In the genomic region with DNA sequence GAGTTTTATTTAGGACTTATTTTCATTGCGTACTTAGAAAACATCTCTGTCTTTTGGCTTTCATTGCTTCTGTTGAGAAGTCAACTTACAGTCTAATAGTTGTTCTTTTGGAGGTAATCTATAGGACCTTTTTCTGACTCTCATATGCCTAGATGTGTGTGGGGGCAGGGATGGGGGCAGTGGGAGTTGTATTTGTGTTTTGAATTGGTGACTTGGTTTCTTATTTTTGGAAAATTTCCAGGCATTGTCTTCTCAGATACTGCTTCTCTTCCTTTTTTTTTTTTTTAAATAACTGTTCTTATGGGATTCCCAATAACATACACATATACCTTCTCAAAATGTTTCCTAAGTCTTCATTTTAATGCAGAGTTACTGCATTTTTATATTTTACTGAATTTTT, we compare ENCODE assay signal across 25 cellular contexts. TPM values are rescaled to one million over a fixed set of nuclear protein-coding genes. Genes with fewer than 3 reads are reported as not detected.
DNase-seq lines count a peak whose midpoint lies in the region; ATAC-seq, FAIRE-seq and TF ChIP-seq lines count a peak whose summit lies in the region.
"Had no signal": no experiment of that assay in that cellular context is flagged by ENCODE, and none has a peak within 500 bp of the region (broad histone marks: within the 10 kb centered on the region; RNA-seq: fewer than 3 reads in every experiment).

No MANE protein-coding gene starts in this region.

- H3K9ac ChIP-seq in endothelial cell of umbilical vein (replicated peaks; ENCODE audit: extremely low read depth, insufficient read depth, low read length) = no peak overlapping the region
- H3K9ac ChIP-seq: BLaER1 treated with 17β-estradiol and CSF1 and Interleukin-3, amounts not matched to agents 10 nM and 100 nM had no signal

- no TSS peak for BruUV-seq in endothelial cell of umbilical vein (replicated peaks; lab: Mats Ljungman, UMichigan)

- no peaks in the 10 kb centered on the region for H3K27me3 ChIP-seq in endothelial cell of umbilical vein (ENCODE audit: control insufficient read depth in 2 of 2, insufficient read depth in 2 of 2, low read length in 2 of 2)
- H3K27me3 ChIP-seq in CD4-positive, alpha-beta T cell (ENCODE audit: control insufficient read depth, insufficient read depth, low read length) = no peaks in the 10 kb centered on the region
- H3K27me3 ChIP-seq: BLaER1 treated with 17β-estradiol and CSF1 and Interleukin-3, amounts not matched to agents 10 nM and 100 nM had no signal

- H4K20me1 ChIP-seq in endothelial cell of umbilical vein (replicated peaks; ENCODE audit: control insufficient read depth, extremely low read depth, insufficient read depth, low read length) = peaks cover 4% of the 10 kb centered on the region

- no peak for TF ChIP-seq CTCF in endothelial cell of umbilical vein (IDR thresholded peaks at IDR 0.05; ENCODE audit: extremely low read depth in 1 of 2, insufficient read depth in 1 of 2, low read depth in 1 of 2, low read length in 2 of 2)
- TF ChIP-seq CTCF in CD4-positive, alpha-beta T cell (IDR thresholded peaks at IDR 0.05) = no peak

- intact Hi-C loops in endothelial cell of umbilical vein (cut with micrococcal nuclease) = no loop called here
- intact Hi-C loops in CD4-positive, alpha-beta T cell (cut with DNase I, micrococcal nuclease) = no loop called here

- H3K9me3 ChIP-seq in T-helper 17 cell (ENCODE audit: control insufficient read depth, low read length, poor library complexity, severe bottlenecking) = no peaks in the 10 kb centered on the region
- H3K9me3 ChIP-seq in endothelial cell of umbilical vein (replicated peaks; ENCODE audit: control insufficient read depth, insufficient read depth, low read length) = no peaks in the 10 kb centered on the region
- H3K9me3 ChIP-seq in CD4-positive, alpha-beta T cell (ENCODE audit: control insufficient read depth, low read length) = no peaks in the 10 kb centered on the region
- H3K9me3 ChIP-seq: A549; BLaER1 treated with 17β-estradiol and CSF1 and Interleukin-3, amounts not matched to agents 10 nM and 100 nM had no signal

- ATAC-seq in T-helper 17 cell = no peak
- no peak for ATAC-seq in CD4-positive, alpha-beta T cell (ENCODE audit: poor library complexity)
- ATAC-seq in HG03108 (IDR thresholded peaks at IDR 0.05; ENCODE audit: unreplicated experiment) = no peak
- ATAC-seq: A549, GM12878 had no signal

- CTCF ChIA-PET in endothelial cell of umbilical vein (lab: Charles Lee) = no interaction called here
- CTCF ChIA-PET in CD4-positive, alpha-beta T cell (lab: Charles Lee) = no interaction called here

- peaks cover 19% of the 10 kb centered on the region for H3K4me1 ChIP-seq in endothelial cell of umbilical vein (ENCODE audit: control insufficient read depth, extremely low read depth, insufficient read depth, low read length)
- H3K4me1 ChIP-seq: A549; BLaER1 treated with 17β-estradiol and CSF1 and Interleukin-3, amounts not matched to agents 10 nM and 100 nM had no signal

- peaks cover 12% of the 10 kb centered on the region for H3K36me3 Mint-ChIP-seq in T-helper 17 cell (ENCODE audit: low read depth)
- H3K36me3 Mint-ChIP-seq in CD4-positive, alpha-beta T cell (ENCODE audit: low read depth) = peaks cover 77% of the 10 kb centered on the region

- H3K4me3 Mint-ChIP-seq in T-helper 17 cell = no peak overlapping the region
- no peak overlapping the region for H3K4me3 Mint-ChIP-seq in CD4-positive, alpha-beta T cell
- H3K4me3 Mint-ChIP-seq: B cell; CD4-positive, alpha-beta memory T cell; CD8-positive, alpha-beta memory T cell had no signal

- no peak overlapping the region for H3K4me2 ChIP-seq in endothelial cell of umbilical vein (ENCODE audit: insufficient read depth, low read length)
- H3K4me2 ChIP-seq: A549; BLaER1 treated with 17β-estradiol and CSF1 and Interleukin-3, amounts not matched to agents 10 nM and 100 nM had no signal

- H2AFZ ChIP-seq in endothelial cell of umbilical vein (ENCODE audit: low read depth, low read length) = no peak overlapping the region

- H3K36me3 ChIP-seq in endothelial cell of umbilical vein (ENCODE audit: control insufficient read depth in 2 of 2, extremely low read depth in 1 of 2, insufficient read depth in 2 of 2, low read length in 2 of 2) = peaks cover 3 to 14% of the 10 kb centered on the region in 2 experiments

- peak overlapping the region; percentile 4 for H3K27ac Mint-ChIP-seq in T-helper 17 cell
- no peak overlapping the region for H3K27ac Mint-ChIP-seq in CD4-positive, alpha-beta T cell
- H3K27ac Mint-ChIP-seq: B cell; CD4-positive, alpha-beta memory T cell; CD8-positive, alpha-beta memory T cell had no signal

- no peak overlapping the region for H3K4me3 ChIP-seq in endothelial cell of umbilical vein (replicated peaks in 1 of 3; ENCODE audit: insufficient read depth in 1 of 3, low read depth in 1 of 3, low read length in 3 of 3)
- H3K4me3 ChIP-seq: A549; BLaER1 treated with 17β-estradiol and CSF1 and Interleukin-3, amounts not matched to agents 10 nM and 100 nM; GM12878 had no signal

- peaks cover 4% of the 10 kb centered on the region for H3K79me2 ChIP-seq in endothelial cell of umbilical vein (ENCODE audit: control insufficient read depth, insufficient read depth, low read length)

- no peaks in the 10 kb centered on the region for H3K9me3 Mint-ChIP-seq in CD4-positive, alpha-beta T cell
- H3K9me3 Mint-ChIP-seq: CD4-positive, alpha-beta memory T cell; CD8-positive, alpha-beta memory T cell had no signal

- FAIRE-seq in endothelial cell of umbilical vein (lab: Jason Lieb, UNC) = no peak
- FAIRE-seq: A549, GM12878, GM12892, GM18507 had no signal

- H3K27me3 Mint-ChIP-seq in T-helper 17 cell = no peaks in the 10 kb centered on the region
- no peaks in the 10 kb centered on the region for H3K27me3 Mint-ChIP-seq in CD4-positive, alpha-beta T cell
- H3K27me3 Mint-ChIP-seq: B cell; CD4-positive, alpha-beta memory T cell; CD8-positive, alpha-beta memory T cell had no signal

- no peak for TF ChIP-seq POLR2A in endothelial cell of umbilical vein (IDR thresholded peaks at IDR 0.05; ENCODE audit: low read depth, low read length)

- no peaks in the 10 kb centered on the region for H3K4me1 Mint-ChIP-seq in T-helper 17 cell
- H3K4me1 Mint-ChIP-seq in CD4-positive, alpha-beta T cell (ENCODE audit: low read depth) = no peaks in the 10 kb centered on the region
- H3K4me1 Mint-ChIP-seq: B cell; CD8-positive, alpha-beta memory T cell had no signal

- dilution Hi-C loops in endothelial cell of umbilical vein (cut with MboI; ENCODE audit: extremely low pct_ligation_motif_present, low sequenced_read_pairs) = no loop called here

- POLR2A ChIA-PET in endothelial cell of umbilical vein (lab: Charles Lee) = no interaction called here
- POLR2A ChIA-PET in CD4-positive, alpha-beta T cell (lab: Charles Lee) = no interaction called here

- H3K9me1 ChIP-seq in endothelial cell of umbilical vein (replicated peaks; ENCODE audit: control insufficient read depth, extremely low read depth, insufficient read depth, low read length) = no peaks in the 10 kb centered on the region

- no peak overlapping the region for H3K27ac ChIP-seq in endothelial cell of umbilical vein (ENCODE audit: insufficient read depth, low read depth, low read length)
- no peak overlapping the region for H3K27ac ChIP-seq in CD4-positive, alpha-beta T cell (ENCODE audit: low read depth, low read length)
- H3K27ac ChIP-seq: 22Rv1; A549; BLaER1 treated with 17β-estradiol and CSF1 and Interleukin-3, amounts not matched to agents 10 nM and 100 nM; C4-2B had no signal

- DNase-seq in T-helper 17 cell = no peak
- peak; percentile 35 for DNase-seq in dermis blood vessel endothelial cell
- peak; percentile 69 for DNase-seq in endothelial cell of umbilical vein (ENCODE audit: low read depth, low spot score)
- DNase-seq in CD4-positive, alpha-beta T cell = no peak
- no peak for DNase-seq in NCI-H526 (lab: John Stamatoyannopoulos, UW)
- DNase-seq: AML-193; CD4-positive, alpha-beta memory T cell; CD8-positive, alpha-beta memory T cell; COR-L47; DMS 273 treated with DMSO at 0.1 percent for 48 hours; DMS153; DMS53; DMS79; DND-41; EL; GDM1 had no signal

TF ChIP-seq in endothelial cell of umbilical vein, 7 proteins besides CTCF, POLR2A, EP300 and RAD21:
- TF ChIP-seq, protein P1, sequence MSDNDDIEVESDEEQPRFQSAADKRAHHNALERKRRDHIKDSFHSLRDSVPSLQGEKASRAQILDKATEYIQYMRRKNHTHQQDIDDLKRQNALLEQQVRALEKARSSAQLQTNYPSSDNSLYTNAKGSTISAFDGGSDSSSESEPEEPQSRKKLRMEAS (IDR thresholded peaks at IDR 0.05; ENCODE audit: insufficient read depth, insufficient read length) = no peak
- TF ChIP-seq POLR2AphosphoS5 (IDR thresholded peaks at IDR 0.05; ENCODE audit: insufficient read depth, low read depth, low read length) = no peak
- TF ChIP-seq JUN (IDR thresholded peaks at IDR 0.05; ENCODE audit: borderline replicate concordance, insufficient read depth, insufficient read length, low read depth) = no peak
- TF ChIP-seq EZH2 (IDR thresholded peaks at IDR 0.05; ENCODE audit: borderline replicate concordance, low read depth, low read length, severe bottlenecking) = no peak
- no peak for TF ChIP-seq GATA2 (IDR thresholded peaks at IDR 0.05; ENCODE audit: insufficient read depth, insufficient read length, low read depth, low read length)
- TF ChIP-seq MYC (IDR thresholded peaks at IDR 0.05; ENCODE audit: low read depth, low read length) = no peak
- TF ChIP-seq FOS (IDR thresholded peaks at IDR 0.05; ENCODE audit: borderline replicate concordance, insufficient read depth, low read length) = no peak

RNA-seq across cellular contexts. Expression of a gene that starts 58.0 kb away (rescaled TPM):
- total RNA-seq in T-helper 17 cell (10 to 100 TPM; 33.7 to 44.5 TPM), dermis blood vessel endothelial cell (76.2 and 115 TPM in 2 replicates), endothelial cell of umbilical vein (72.3 and 76.4 TPM in 2 replicates)
- polyA plus RNA-seq in endothelial cell of umbilical vein = 24.6 and 29.5 TPM in 2 replicates
- polyA plus RNA-seq in endothelial cell of umbilical vein (2011; cell fraction: cytosol; rRNA removed) = 35.5 and 38.4 TPM in 2 replicates
- 64.9 and 89.2 TPM in 2 replicates for polyA plus RNA-seq in endothelial cell of umbilical vein (2011; cell fraction: nucleus; rRNA removed)
- 50.7 and 63.3 TPM in 2 replicates for polyA plus RNA-seq in endothelial cell of umbilical vein (2012)
- polyA minus RNA-seq in endothelial cell of umbilical vein = 74.3 and 92.1 TPM in 2 replicates
- 38.9 TPM for polyA minus RNA-seq in endothelial cell of umbilical vein (2011; cell fraction: cytosol; rRNA and poly(A)+ RNA removed)
- polyA minus RNA-seq in endothelial cell of umbilical vein (2011; cell fraction: nucleus; rRNA and poly(A)+ RNA removed) = 67.5 and 119 TPM in 2 replicates
- 10 to 100 TPM; 28.4 to 29.0 TPM for total RNA-seq in CD4-positive, alpha-beta T cell

Comparison
In these comparisons a context has a peak if more than half of its experiments do, and no peak if none do; other contexts are left out.
1. DNase-seq: peak in dermis blood vessel endothelial cell (single experiment) and endothelial cell of umbilical vein (single experiment); none in T-helper 17 cell (0 of 3), CD4-positive, alpha-beta T cell (0 of 10) and NCI-H526 (0 of 2).